23 cellular contexts compared by ENCODE assay signal in the genomic region with DNA sequence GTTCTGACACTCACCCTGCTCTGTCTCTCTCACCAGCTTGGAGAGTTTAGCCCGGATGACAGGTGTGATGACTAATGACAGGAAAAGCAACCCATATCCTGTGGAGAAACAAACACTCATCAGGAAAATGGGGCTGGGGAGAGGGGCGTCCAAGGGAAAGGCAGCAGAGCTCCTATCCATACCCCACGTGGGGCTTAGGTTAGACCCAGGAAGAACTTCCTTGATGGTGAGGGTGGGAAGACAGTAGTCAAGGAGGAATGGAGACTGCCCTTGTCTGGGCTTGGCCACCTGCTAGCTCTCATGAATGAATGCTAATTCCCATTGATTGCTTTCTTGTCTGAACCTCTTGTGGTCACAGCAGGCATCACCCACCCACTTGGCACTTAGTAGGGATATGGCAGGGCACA. TPM values are rescaled to one million over a fixed set of nuclear protein-coding genes. Genes with fewer than 3 reads are reported as not detected.
DNase-seq lines count a peak whose midpoint lies in the region; ATAC-seq lines count a peak whose summit lies in the region.
"Had no signal": no experiment of that assay in that cellular context is flagged by ENCODE, and none has a peak within 500 bp of the region (broad histone marks: within the 10 kb centered on the region; RNA-seq: fewer than 3 reads in every experiment).

No MANE protein-coding gene starts in this region.

- no peak overlapping the region for H3K27ac ChIP-seq in HUES6 (ENCODE audit: low read depth, low read length)
- H3K27ac ChIP-seq: cardiac muscle cell, esophagus muscularis mucosa, ovary, right lobe of liver, thyroid gland had no signal

- H3K27me3 ChIP-seq in HUES6 (ENCODE audit: control insufficient read depth, insufficient read depth, low read length): peaks cover 48% of the 10 kb centered on the region
- H3K27me3 ChIP-seq: adrenal gland, cardiac muscle cell, esophagus muscularis mucosa, ovary, right lobe of liver, thyroid gland had no signal

- H3K4me1 Mint-ChIP-seq in effector memory CD8-positive, alpha-beta T cell (ENCODE audit: low read depth in 2 of 2): peaks cover 0 to 9% of the 10 kb centered on the region in 2 donors
- H3K4me1 Mint-ChIP-seq in stimulated activated naive B cell treated with anti-CD40 and anti-IgM and Interleukin-4, amounts not matched to agents 10 μg/mL and 1 μg/mL and 100 μg/mL, for 72 hours: peaks cover 24 to 29% of the 10 kb centered on the region in 2 donors
- peaks cover 15% of the 10 kb centered on the region for H3K4me1 Mint-ChIP-seq in activated T-cell treated with anti-CD3 and anti-CD28 coated beads, Interleukin-2, amount 50 U/mL, for 24 hours (ENCODE audit: low read depth)

- H3K36me3 ChIP-seq in HUES6 (ENCODE audit: control insufficient read depth, insufficient read depth, low read length): peaks cover 8% of the 10 kb centered on the region; the same call in 1 of the 2 replicates
- H3K36me3 ChIP-seq: cardiac muscle cell, ovary had no signal

- no peaks in the 10 kb centered on the region for H3K9me3 Mint-ChIP-seq in activated naive CD4-positive, alpha-beta T cell treated with anti-CD3 and anti-CD28 coated beads, Interleukin-2, amount 50 U/mL, for 72 hours
- H3K9me3 Mint-ChIP-seq in effector memory CD8-positive, alpha-beta T cell: no peaks in the 10 kb centered on the region
- H3K9me3 Mint-ChIP-seq in stimulated activated naive B cell treated with anti-CD40 and anti-IgM and Interleukin-4, amounts not matched to agents 10 μg/mL and 1 μg/mL and 100 μg/mL, for 72 hours: no peaks in the 10 kb centered on the region
- H3K9me3 Mint-ChIP-seq in activated T-cell treated with anti-CD3 and anti-CD28 coated beads, Interleukin-2, amount 50 U/mL, for 24 hours: no peaks in the 10 kb centered on the region
- H3K9me3 Mint-ChIP-seq: activated T-helper 1 cell treated with anti-CD3 and anti-CD28 coated beads, Interleukin-12 subunit alpha, Interleukin-12 subunit beta, Interleukin-2, Interleukin-4 antibody, amounts not matched to agents 30 ng/mL and 10 ng/mL and 1 ng/mL, durations not matched to agents 14 hours and 24 hours and 36 hours; immature natural killer cell; T-helper 1 cell treated with Interleukin-12 subunit alpha and Interleukin-12 subunit beta and Interleukin-4 antibody, amounts not matched to agents 30 μg/mL and 1 μg/mL, for 36 hours had no signal

- H3K27ac Mint-ChIP-seq in activated naive CD4-positive, alpha-beta T cell treated with anti-CD3 and anti-CD28 coated beads, Interleukin-2, amount 50 U/mL, for 72 hours: peak overlapping the region; percentile 67 to 91
- H3K27ac Mint-ChIP-seq in effector memory CD8-positive, alpha-beta T cell: peak overlapping the region; percentile 9 to 60
- peak overlapping the region; percentile 28 for H3K27ac Mint-ChIP-seq in stimulated activated naive B cell treated with anti-CD40 and anti-IgM and Interleukin-4, amounts not matched to agents 10 μg/mL and 1 μg/mL and 100 μg/mL, for 72 hours
- no peak overlapping the region for H3K27ac Mint-ChIP-seq in activated T-cell treated with anti-CD3 and anti-CD28 coated beads, Interleukin-2, amount 50 U/mL, for 24 hours
- H3K27ac Mint-ChIP-seq: activated T-helper 1 cell treated with anti-CD3 and anti-CD28 coated beads, Interleukin-12 subunit alpha, Interleukin-12 subunit beta, Interleukin-2, Interleukin-4 antibody, amounts not matched to agents 30 ng/mL and 10 ng/mL and 1 ng/mL, durations not matched to agents 14 hours and 24 hours and 36 hours; immature natural killer cell; T-helper 1 cell treated with Interleukin-12 subunit alpha and Interleukin-12 subunit beta and Interleukin-4 antibody, amounts not matched to agents 30 μg/mL and 1 μg/mL, for 36 hours had no signal

- H3K27me3 Mint-ChIP-seq in effector memory CD8-positive, alpha-beta T cell: peaks cover 1 to 3% of the 10 kb centered on the region in 2 donors
- H3K27me3 Mint-ChIP-seq in stimulated activated naive B cell treated with anti-CD40 and anti-IgM and Interleukin-4, amounts not matched to agents 10 μg/mL and 1 μg/mL and 100 μg/mL, for 72 hours: peaks cover under 1 to 2% of the 10 kb centered on the region in 2 donors
- H3K27me3 Mint-ChIP-seq in activated T-cell treated with anti-CD3 and anti-CD28 coated beads, Interleukin-2, amount 50 U/mL, for 24 hours: no peaks in the 10 kb centered on the region

- peaks cover 45% of the 10 kb centered on the region for H3K4me1 ChIP-seq in HUES6 (ENCODE audit: control insufficient read depth, insufficient read depth, low read length)

- no peaks in the 10 kb centered on the region for H3K9me3 ChIP-seq in HUES6 (ENCODE audit: control insufficient read depth, insufficient read depth, low read depth, low read length)
- H3K9me3 ChIP-seq: adrenal gland, esophagus muscularis mucosa, ovary, right lobe of liver, thyroid gland had no signal

- no peaks in the 10 kb centered on the region for H3K36me3 Mint-ChIP-seq in activated naive CD4-positive, alpha-beta T cell treated with anti-CD3 and anti-CD28 coated beads, Interleukin-2, amount 50 U/mL, for 72 hours
- peaks cover 3% of the 10 kb centered on the region for H3K36me3 Mint-ChIP-seq in effector memory CD8-positive, alpha-beta T cell (ENCODE audit: insufficient read depth)
- peaks cover 12 to 13% of the 10 kb centered on the region in 2 donors for H3K36me3 Mint-ChIP-seq in stimulated activated naive B cell treated with anti-CD40 and anti-IgM and Interleukin-4, amounts not matched to agents 10 μg/mL and 1 μg/mL and 100 μg/mL, for 72 hours
- peaks cover 34% of the 10 kb centered on the region for H3K36me3 Mint-ChIP-seq in activated T-cell treated with anti-CD3 and anti-CD28 coated beads, Interleukin-2, amount 50 U/mL, for 24 hours (ENCODE audit: low read depth)

- no peak overlapping the region for H3K9ac ChIP-seq in HUES6 (ENCODE audit: low read length)

- peak in 1 of 2 donors; percentile 30 for DNase-seq in activated naive CD4-positive, alpha-beta T cell treated with anti-CD3 and anti-CD28 coated beads, Interleukin-2, amount 50 U/mL, for 72 hours (ENCODE audit: low spot score in 2 of 2)
- DNase-seq in activated naive CD4-positive, alpha-beta T cell (lab: John Stamatoyannopoulos, UW): no peak
- no peak for DNase-seq in effector memory CD8-positive, alpha-beta T cell
- DNase-seq in stimulated activated naive B cell treated with anti-CD40 and anti-IgM and Interleukin-4, amounts not matched to agents 10 μg/mL and 1 μg/mL and 100 μg/mL, for 72 hours: no peak
- DNase-seq in D341Med (ENCODE audit: low spot score): no peak
- DNase-seq in activated T-cell treated with anti-CD3 and anti-CD28 coated beads, Interleukin-2, amount 50 U/mL, for 24 hours: no peak
- DNase-seq: activated CD8-positive, alpha-beta memory T cell treated with anti-CD3 and anti-CD28 coated beads for 24 hours; adrenal gland; immature natural killer cell; NCI-H1436 treated with DMSO at 0.1 percent for 48 hours; right lobe of liver; SIG-M5; stimulated activated naive CD4-positive, alpha-beta T cell; thyroid gland had no signal

- no peak overlapping the region for H3K4me3 Mint-ChIP-seq in effector memory CD8-positive, alpha-beta T cell
- H3K4me3 Mint-ChIP-seq in stimulated activated naive B cell treated with anti-CD40 and anti-IgM and Interleukin-4, amounts not matched to agents 10 μg/mL and 1 μg/mL and 100 μg/mL, for 72 hours: no peak overlapping the region
- H3K4me3 Mint-ChIP-seq in activated T-cell treated with anti-CD3 and anti-CD28 coated beads, Interleukin-2, amount 50 U/mL, for 24 hours: no peak overlapping the region
- H3K4me3 Mint-ChIP-seq: activated T-helper 1 cell treated with anti-CD3 and anti-CD28 coated beads, Interleukin-12 subunit alpha, Interleukin-12 subunit beta, Interleukin-2, Interleukin-4 antibody, amounts not matched to agents 30 ng/mL and 10 ng/mL and 1 ng/mL, durations not matched to agents 14 hours and 24 hours and 36 hours; immature natural killer cell; T-helper 1 cell treated with Interleukin-12 subunit alpha and Interleukin-12 subunit beta and Interleukin-4 antibody, amounts not matched to agents 30 μg/mL and 1 μg/mL, for 36 hours had no signal

- H3K4me3 ChIP-seq in HUES6 (ENCODE audit: low read depth, low read length): peak overlapping the region; percentile 20
- H3K4me3 ChIP-seq: adrenal gland, cardiac muscle cell, esophagus muscularis mucosa, ovary, right lobe of liver, thyroid gland had no signal

- no peak for ATAC-seq in activated naive CD4-positive, alpha-beta T cell treated with anti-CD3 and anti-CD28 coated beads, Interleukin-2, amount 50 U/mL, for 72 hours
- no peak for ATAC-seq in effector memory CD8-positive, alpha-beta T cell (replicated peaks)
- ATAC-seq in stimulated activated naive B cell treated with anti-CD40 and anti-IgM and Interleukin-4, amounts not matched to agents 10 μg/mL and 1 μg/mL and 100 μg/mL, for 72 hours (replicated peaks): no peak
- ATAC-seq in GM19395 (IDR thresholded peaks at IDR 0.05; ENCODE audit: unreplicated experiment): no peak
- ATAC-seq: right lobe of liver had no signal

RNA-seq across cellular contexts. Expression of a gene that starts 3.8 kb away (rescaled TPM):
- 1 to 10 TPM; 1.8 to 3.6 TPM for total RNA-seq in activated naive CD4-positive, alpha-beta T cell treated with anti-CD3 and anti-CD28 coated beads, Interleukin-2, amount 50 U/mL, for 72 hours

RNA-seq across cellular contexts. Expression of a gene that starts 30.7 kb away (rescaled TPM):
- total RNA-seq in activated naive CD4-positive, alpha-beta T cell treated with anti-CD3 and anti-CD28 coated beads, Interleukin-2, amount 50 U/mL, for 72 hours: 10 to 100 TPM; 13.9 to 29.5 TPM

RNA-seq across cellular contexts. Expression of a gene that starts 32.1 kb away (rescaled TPM):
- under 1 TPM; 0.34 to 0.53 TPM for total RNA-seq in activated naive CD4-positive, alpha-beta T cell treated with anti-CD3 and anti-CD28 coated beads, Interleukin-2, amount 50 U/mL, for 72 hours
- total RNA-seq: glomerular endothelial cell had no signal

RNA-seq across cellular contexts. Expression of a gene that starts 37.2 kb away (rescaled TPM):
- total RNA-seq in activated naive CD4-positive, alpha-beta T cell treated with anti-CD3 and anti-CD28 coated beads, Interleukin-2, amount 50 U/mL, for 72 hours: not detected
- total RNA-seq: activated T-helper 1 cell treated with anti-CD3 and anti-CD28 coated beads, Interleukin-12 subunit alpha, Interleukin-12 subunit beta, Interleukin-2, Interleukin-4 antibody, amounts not matched to agents 30 ng/mL and 10 ng/mL and 1 ng/mL, durations not matched to agents 14 hours and 24 hours and 36 hours; adrenal gland; cardiac muscle cell; esophagus muscularis mucosa; glomerular endothelial cell; lower leg skin; ovary; right lobe of liver; thyroid gland had no signal

RNA-seq across cellular contexts. Expression of a gene that starts 44.9 kb away (rescaled TPM):
- 10 to 100 TPM; 62.2 to 83.4 TPM for total RNA-seq in activated naive CD4-positive, alpha-beta T cell treated with anti-CD3 and anti-CD28 coated beads, Interleukin-2, amount 50 U/mL, for 72 hours
